Comparison of ENCODE assay signal across 14 cellular contexts in genomic region chr5:74516217-74516636, GRCh38.
A peak's percentile ranks its signal among the peaks of the same experiment; 100 is the strongest.
DNase-seq lines count a peak whose midpoint lies in the region; ATAC-seq and TF ChIP-seq lines count a peak whose summit lies in the region.
"Had no signal": no experiment of that assay in that cellular context is flagged by ENCODE, and none has a peak within 500 bp of the region (broad histone marks: within the 10 kb centered on the region; RNA-seq: fewer than 3 reads in every experiment).

No MANE protein-coding gene starts in this region.

- H3K36me3 ChIP-seq in right atrium auricular region (no peaks in the 10 kb centered on the region), RWPE2 (ENCODE audit: low read depth) (no peaks in the 10 kb centered on the region)
- H3K36me3 ChIP-seq: tibial nerve had no signal

- H3K9me3 ChIP-seq in right atrium auricular region (no peaks in the 10 kb centered on the region), RWPE2 (ENCODE audit: severe bottlenecking) (no peaks in the 10 kb centered on the region)
- H3K9me3 ChIP-seq: tibial nerve had no signal

- DNase-seq in left ventricle myocardium superior (no peak), right atrium auricular region (ENCODE audit: low spot score) (no peak), RWPE2 (ENCODE audit: low spot score) (no peak), iPS DF 4.7 (ENCODE audit: extremely low read depth, low spot score) (peak; percentile 30), pons (ENCODE audit: low spot score) (no peak), cerebellar nuclear complex (lab: John Stamatoyannopoulos, UW) (no peak)
- DNase-seq: activated B cell treated with CpG ODN at 0.5 μM for 24 hours; activated T-cell treated with anti-CD3 and anti-CD28 coated beads, Interleukin-2, amount 50 U/mL, for 4 hours; DMS153; MM.1S; SIG-M5 had no signal

- intact Hi-C loops in left ventricle myocardium superior (cut with micrococcal nuclease): no loop called here

- peak; percentile 71 for ATAC-seq in left ventricle myocardium superior
- peak; percentile 61; the same call in 2 of the 3 replicates for ATAC-seq in RWPE2 (ENCODE audit: low read depth)
- ATAC-seq in HG03097 (IDR thresholded peaks at IDR 0.05; ENCODE audit: low FRiP score, unreplicated experiment): no peak
- ATAC-seq in GM18517 (IDR thresholded peaks at IDR 0.05; ENCODE audit: unreplicated experiment): no peak
- ATAC-seq: activated T-cell treated with anti-CD3 and anti-CD28 coated beads, Interleukin-2, amount 50 U/mL, for 4 hours had no signal

- TF ChIP-seq CTCF in right atrium auricular region (IDR thresholded peaks at IDR 0.05): no peak
- TF ChIP-seq CTCF in RWPE2 (IDR thresholded peaks at IDR 0.05; ENCODE audit: poor library complexity, severe bottlenecking): no peak

- H3K27ac ChIP-seq in right atrium auricular region: no peak overlapping the region
- H3K27ac ChIP-seq in RWPE2 (ENCODE audit: poor library complexity, severe bottlenecking): no peak overlapping the region
- H3K27ac ChIP-seq: tibial nerve had no signal

- H3K4me1 ChIP-seq in right atrium auricular region (no peaks in the 10 kb centered on the region), RWPE2 (ENCODE audit: insufficient read depth, poor library complexity, severe bottlenecking) (no peaks in the 10 kb centered on the region)

- no peak overlapping the region for H3K4me3 ChIP-seq in right atrium auricular region
- H3K4me3 ChIP-seq in RWPE2 (ENCODE audit: severe bottlenecking): no peak overlapping the region
- H3K4me3 ChIP-seq: tibial nerve had no signal

- H3K27me3 ChIP-seq in right atrium auricular region (no peaks in the 10 kb centered on the region), RWPE2 (ENCODE audit: insufficient read depth, poor library complexity, severe bottlenecking) (no peaks in the 10 kb centered on the region)
- H3K27me3 ChIP-seq: tibial nerve had no signal

Comparison
In these comparisons a context has a peak if more than half of its experiments do, and no peak if none do; other contexts are left out.
1. ATAC-seq: peak in left ventricle myocardium superior (single experiment) and RWPE2 (single experiment); none in HG03097 (single experiment) and GM18517 (single experiment).